ENCODE assay signal across 25 cellular contexts in the genomic region with DNA sequence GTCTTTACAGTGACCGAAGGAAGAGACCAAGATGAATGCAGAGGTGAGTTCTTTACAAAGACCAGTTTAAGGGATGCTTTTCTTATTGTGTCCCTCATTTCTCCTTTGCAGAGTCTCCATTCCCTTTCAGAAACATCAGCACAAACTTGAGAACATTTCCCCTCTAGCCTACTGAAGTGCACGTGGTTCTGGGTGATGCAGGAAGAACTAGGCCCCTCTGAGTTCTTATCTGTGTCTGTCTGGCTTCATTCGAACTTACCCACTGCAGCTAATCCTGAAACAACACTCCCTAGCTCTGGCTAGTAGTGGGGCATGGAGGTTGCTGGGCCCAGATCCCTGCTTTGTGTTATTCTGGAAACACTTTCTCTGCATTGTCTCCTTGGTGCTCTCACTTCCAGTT.
"Had no signal": no experiment of that assay in that cellular context is flagged by ENCODE, and none has a peak within 500 bp of the region (broad histone marks: within the 10 kb centered on the region; RNA-seq: fewer than 3 reads in every experiment).

No MANE protein-coding gene starts in this region.

- H3K27ac Mint-ChIP-seq: activated naive CD8-positive, alpha-beta T cell; stimulated activated memory B cell treated with anti-CD40 and anti-IgM and Interleukin-4, amounts not matched to agents 10 μg/mL and 1 μg/mL and 100 μg/mL, for 72 hours; T-cell had no signal

- H3K4me3 Mint-ChIP-seq: activated naive CD8-positive, alpha-beta T cell; activated T-helper 17 cell treated with anti-CD3 and anti-CD28 coated beads, Interleukin-2, amount 50 U/mL, for 72 hours; stimulated activated memory B cell treated with anti-CD40 and anti-IgM and Interleukin-4, amounts not matched to agents 10 μg/mL and 1 μg/mL and 100 μg/mL, for 72 hours; T-cell had no signal

- H3K9me3 ChIP-seq: adrenal gland, ascending aorta, gastrocnemius medialis, thoracic aorta, upper lobe of left lung had no signal

- H3K4me1 Mint-ChIP-seq: activated T-helper 17 cell treated with anti-CD3 and anti-CD28 coated beads, Interleukin-2, amount 50 U/mL, for 72 hours; stimulated activated memory B cell treated with anti-CD40 and anti-IgM and Interleukin-4, amounts not matched to agents 10 μg/mL and 1 μg/mL and 100 μg/mL, for 72 hours had no signal

- H3K27ac ChIP-seq: adrenal gland, ascending aorta, brain microvascular endothelial cell, gastrocnemius medialis, parathyroid adenoma, thoracic aorta, upper lobe of left lung had no signal

- H3K9me3 Mint-ChIP-seq: activated T-helper 17 cell treated with anti-CD3 and anti-CD28 coated beads, Interleukin-2, amount 50 U/mL, for 72 hours; stimulated activated memory B cell treated with anti-CD40 and anti-IgM and Interleukin-4, amounts not matched to agents 10 μg/mL and 1 μg/mL and 100 μg/mL, for 72 hours; T-cell had no signal

- DNase-seq: activated CD4-positive, alpha-beta T cell treated with anti-CD3 and anti-CD28 coated beads for 4 hours; activated CD4-positive, alpha-beta T cell treated with anti-CD3 and anti-CD28 coated beads, Interleukin-2, amount 50 U/mL, for 48 hours; activated CD4-positive, CD25-positive, alpha-beta regulatory T cell; activated T-cell treated with anti-CD3 and anti-CD28 coated beads, Interleukin-2, amount 50 U/mL, for 1 hour; brain microvascular endothelial cell; caudate nucleus; dermis blood vessel endothelial cell; effector CD8-positive, alpha-beta T cell; gastrocnemius medialis; hypothalamus; left ventricle myocardium superior; mammary epithelial cell; nucleus accumbens; right cardiac atrium; stimulated activated CD4-positive, alpha-beta T cell treated with anti-CD3 and anti-CD28 coated beads, Interleukin-12 subunit alpha, Interleukin-12 subunit beta, amount 100 ng/mL, for 4 hours; stimulated activated CD4-positive, alpha-beta T cell treated with anti-CD3 and anti-CD28 coated beads, Interleukin-1b, Interleukin-23, amount 100 ng/mL, for 48 hours; T-cell; upper lobe of left lung had no signal

- H3K27me3 Mint-ChIP-seq: activated naive CD8-positive, alpha-beta T cell; activated T-helper 17 cell treated with anti-CD3 and anti-CD28 coated beads, Interleukin-2, amount 50 U/mL, for 72 hours; stimulated activated memory B cell treated with anti-CD40 and anti-IgM and Interleukin-4, amounts not matched to agents 10 μg/mL and 1 μg/mL and 100 μg/mL, for 72 hours; T-cell had no signal
